Comparison of ENCODE assay signal across 1 cellular context in genomic region chr1:3717715-3718601, GRCh38.
TF ChIP-seq lines count a peak whose summit lies in the region.

No MANE protein-coding gene starts in this region.

TF ChIP-seq in HepG2, 621 proteins besides CTCF, POLR2A, EP300 and RAD21 (continued from another document and continues in another):
- TF ChIP-seq, protein P1, sequence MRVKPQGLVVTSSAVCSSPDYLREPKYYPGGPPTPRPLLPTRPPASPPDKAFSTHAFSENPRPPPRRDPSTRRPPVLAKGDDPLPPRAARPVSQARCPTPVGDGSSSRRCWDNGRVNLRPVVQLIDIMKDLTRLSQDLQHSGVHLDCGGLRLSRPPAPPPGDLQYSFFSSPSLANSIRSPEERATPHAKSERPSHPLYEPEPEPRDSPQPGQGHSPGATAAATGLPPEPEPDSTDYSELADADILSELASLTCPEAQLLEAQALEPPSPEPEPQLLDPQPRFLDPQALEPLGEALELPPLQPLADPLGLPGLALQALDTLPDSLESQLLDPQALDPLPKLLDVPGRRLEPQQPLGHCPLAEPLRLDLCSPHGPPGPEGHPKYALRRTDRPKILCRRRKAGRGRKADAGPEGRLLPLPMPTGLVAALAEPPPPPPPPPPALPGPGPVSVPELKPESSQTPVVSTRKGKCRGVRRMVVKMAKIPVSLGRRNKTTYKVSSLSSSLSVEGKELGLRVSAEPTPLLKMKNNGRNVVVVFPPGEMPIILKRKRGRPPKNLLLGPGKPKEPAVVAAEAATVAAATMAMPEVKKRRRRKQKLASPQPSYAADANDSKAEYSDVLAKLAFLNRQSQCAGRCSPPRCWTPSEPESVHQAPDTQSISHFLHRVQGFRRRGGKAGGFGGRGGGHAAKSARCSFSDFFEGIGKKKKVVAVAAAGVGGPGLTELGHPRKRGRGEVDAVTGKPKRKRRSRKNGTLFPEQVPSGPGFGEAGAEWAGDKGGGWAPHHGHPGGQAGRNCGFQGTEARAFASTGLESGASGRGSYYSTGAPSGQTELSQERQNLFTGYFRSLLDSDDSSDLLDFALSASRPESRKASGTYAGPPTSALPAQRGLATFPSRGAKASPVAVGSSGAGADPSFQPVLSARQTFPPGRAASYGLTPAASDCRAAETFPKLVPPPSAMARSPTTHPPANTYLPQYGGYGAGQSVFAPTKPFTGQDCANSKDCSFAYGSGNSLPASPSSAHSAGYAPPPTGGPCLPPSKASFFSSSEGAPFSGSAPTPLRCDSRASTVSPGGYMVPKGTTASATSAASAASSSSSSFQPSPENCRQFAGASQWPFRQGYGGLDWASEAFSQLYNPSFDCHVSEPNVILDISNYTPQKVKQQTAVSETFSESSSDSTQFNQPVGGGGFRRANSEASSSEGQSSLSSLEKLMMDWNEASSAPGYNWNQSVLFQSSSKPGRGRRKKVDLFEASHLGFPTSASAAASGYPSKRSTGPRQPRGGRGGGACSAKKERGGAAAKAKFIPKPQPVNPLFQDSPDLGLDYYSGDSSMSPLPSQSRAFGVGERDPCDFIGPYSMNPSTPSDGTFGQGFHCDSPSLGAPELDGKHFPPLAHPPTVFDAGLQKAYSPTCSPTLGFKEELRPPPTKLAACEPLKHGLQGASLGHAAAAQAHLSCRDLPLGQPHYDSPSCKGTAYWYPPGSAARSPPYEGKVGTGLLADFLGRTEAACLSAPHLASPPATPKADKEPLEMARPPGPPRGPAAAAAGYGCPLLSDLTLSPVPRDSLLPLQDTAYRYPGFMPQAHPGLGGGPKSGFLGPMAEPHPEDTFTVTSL (CRISPR knock-in tag; IDR thresholded peaks at IDR 0.05; ENCODE audit: borderline replicate concordance) = peak; percentile 22; the same call in 1 of the 2 replicates
- TF ChIP-seq, protein P2, sequence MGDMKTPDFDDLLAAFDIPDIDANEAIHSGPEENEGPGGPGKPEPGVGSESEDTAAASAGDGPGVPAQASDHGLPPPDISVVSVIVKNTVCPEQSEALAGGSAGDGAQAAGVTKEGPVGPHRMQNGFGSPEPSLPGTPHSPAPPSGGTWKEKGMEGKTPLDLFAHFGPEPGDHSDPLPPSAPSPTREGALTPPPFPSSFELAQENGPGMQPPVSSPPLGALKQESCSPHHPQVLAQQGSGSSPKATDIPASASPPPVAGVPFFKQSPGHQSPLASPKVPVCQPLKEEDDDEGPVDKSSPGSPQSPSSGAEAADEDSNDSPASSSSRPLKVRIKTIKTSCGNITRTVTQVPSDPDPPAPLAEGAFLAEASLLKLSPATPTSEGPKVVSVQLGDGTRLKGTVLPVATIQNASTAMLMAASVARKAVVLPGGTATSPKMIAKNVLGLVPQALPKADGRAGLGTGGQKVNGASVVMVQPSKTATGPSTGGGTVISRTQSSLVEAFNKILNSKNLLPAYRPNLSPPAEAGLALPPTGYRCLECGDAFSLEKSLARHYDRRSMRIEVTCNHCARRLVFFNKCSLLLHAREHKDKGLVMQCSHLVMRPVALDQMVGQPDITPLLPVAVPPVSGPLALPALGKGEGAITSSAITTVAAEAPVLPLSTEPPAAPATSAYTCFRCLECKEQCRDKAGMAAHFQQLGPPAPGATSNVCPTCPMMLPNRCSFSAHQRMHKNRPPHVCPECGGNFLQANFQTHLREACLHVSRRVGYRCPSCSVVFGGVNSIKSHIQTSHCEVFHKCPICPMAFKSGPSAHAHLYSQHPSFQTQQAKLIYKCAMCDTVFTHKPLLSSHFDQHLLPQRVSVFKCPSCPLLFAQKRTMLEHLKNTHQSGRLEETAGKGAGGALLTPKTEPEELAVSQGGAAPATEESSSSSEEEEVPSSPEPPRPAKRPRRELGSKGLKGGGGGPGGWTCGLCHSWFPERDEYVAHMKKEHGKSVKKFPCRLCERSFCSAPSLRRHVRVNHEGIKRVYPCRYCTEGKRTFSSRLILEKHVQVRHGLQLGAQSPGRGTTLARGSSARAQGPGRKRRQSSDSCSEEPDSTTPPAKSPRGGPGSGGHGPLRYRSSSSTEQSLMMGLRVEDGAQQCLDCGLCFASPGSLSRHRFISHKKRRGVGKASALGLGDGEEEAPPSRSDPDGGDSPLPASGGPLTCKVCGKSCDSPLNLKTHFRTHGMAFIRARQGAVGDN (CRISPR knock-in tag; IDR thresholded peaks at IDR 0.05) = peak; percentile 53; the same call in 1 of the 2 replicates
- TF ChIP-seq STAT5B (CRISPR knock-in tag; IDR thresholded peaks at IDR 0.05) = no peak
- 0 out of 2 replicates have a peak, but pooled peaks have one; percentile 25 for TF ChIP-seq EHMT2 (IDR thresholded peaks at IDR 0.05; ENCODE audit: borderline replicate concordance, low read depth, low read length)
- 0 out of 2 replicates have a peak, but pooled peaks have one; percentile 46 for TF ChIP-seq THRA (CRISPR knock-in tag; IDR thresholded peaks at IDR 0.05; ENCODE audit: borderline replicate concordance)
- TF ChIP-seq ZNF703 (CRISPR knock-in tag; IDR thresholded peaks at IDR 0.05; ENCODE audit: borderline replicate concordance) = no peak
- TF ChIP-seq ADNP (CRISPR knock-in tag; IDR thresholded peaks at IDR 0.05) = no peak
- TF ChIP-seq ARNT (IDR thresholded peaks at IDR 0.05) = no peak
- TF ChIP-seq ZBTB2 (CRISPR knock-in tag; IDR thresholded peaks at IDR 0.05; ENCODE audit: low read depth) = no peak
- TF ChIP-seq ZNF468 (CRISPR knock-in tag; IDR thresholded peaks at IDR 0.05) = no peak
- TF ChIP-seq ZNF549 (CRISPR knock-in tag; IDR thresholded peaks at IDR 0.05) = no peak
- TF ChIP-seq, protein P3, sequence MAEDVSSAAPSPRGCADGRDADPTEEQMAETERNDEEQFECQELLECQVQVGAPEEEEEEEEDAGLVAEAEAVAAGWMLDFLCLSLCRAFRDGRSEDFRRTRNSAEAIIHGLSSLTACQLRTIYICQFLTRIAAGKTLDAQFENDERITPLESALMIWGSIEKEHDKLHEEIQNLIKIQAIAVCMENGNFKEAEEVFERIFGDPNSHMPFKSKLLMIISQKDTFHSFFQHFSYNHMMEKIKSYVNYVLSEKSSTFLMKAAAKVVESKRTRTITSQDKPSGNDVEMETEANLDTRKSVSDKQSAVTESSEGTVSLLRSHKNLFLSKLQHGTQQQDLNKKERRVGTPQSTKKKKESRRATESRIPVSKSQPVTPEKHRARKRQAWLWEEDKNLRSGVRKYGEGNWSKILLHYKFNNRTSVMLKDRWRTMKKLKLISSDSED (CRISPR knock-in tag; IDR thresholded peaks at IDR 0.05) = 0 out of 2 replicates have a peak, but pooled peaks have one; percentile 59
- TF ChIP-seq ZNF501 (CRISPR knock-in tag; IDR thresholded peaks at IDR 0.05) = 0 out of 2 replicates have a peak, but pooled peaks have one; percentile 28
- TF ChIP-seq ATAD3A (CRISPR knock-in tag; IDR thresholded peaks at IDR 0.05) = no peak
- 0 out of 2 replicates have a peak, but pooled peaks have one; percentile 28 for TF ChIP-seq NCOA2 (CRISPR knock-in tag; IDR thresholded peaks at IDR 0.05)
- TF ChIP-seq NFYB (CRISPR knock-in tag; IDR thresholded peaks at IDR 0.05) = no peak
- no peak for TF ChIP-seq ZNF670 (CRISPR knock-in tag; IDR thresholded peaks at IDR 0.05; ENCODE audit: borderline replicate concordance)
- no peak for TF ChIP-seq RNF2 (conservative IDR thresholded peaks at IDR 0.05; ENCODE audit: low read depth)
- no peak for TF ChIP-seq GFI1 (CRISPR knock-in tag; IDR thresholded peaks at IDR 0.05; ENCODE audit: borderline replicate concordance)
- TF ChIP-seq, protein P4, sequence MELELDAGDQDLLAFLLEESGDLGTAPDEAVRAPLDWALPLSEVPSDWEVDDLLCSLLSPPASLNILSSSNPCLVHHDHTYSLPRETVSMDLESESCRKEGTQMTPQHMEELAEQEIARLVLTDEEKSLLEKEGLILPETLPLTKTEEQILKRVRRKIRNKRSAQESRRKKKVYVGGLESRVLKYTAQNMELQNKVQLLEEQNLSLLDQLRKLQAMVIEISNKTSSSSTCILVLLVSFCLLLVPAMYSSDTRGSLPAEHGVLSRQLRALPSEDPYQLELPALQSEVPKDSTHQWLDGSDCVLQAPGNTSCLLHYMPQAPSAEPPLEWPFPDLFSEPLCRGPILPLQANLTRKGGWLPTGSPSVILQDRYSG (CRISPR knock-in tag; IDR thresholded peaks at IDR 0.05) = no peak
- TF ChIP-seq SPEN (CRISPR knock-in tag; IDR thresholded peaks at IDR 0.05; ENCODE audit: low read depth) = no peak
- TF ChIP-seq ZNF431 (CRISPR knock-in tag; IDR thresholded peaks at IDR 0.05; ENCODE audit: borderline replicate concordance, low read depth) = 0 out of 2 replicates have a peak, but pooled peaks have one; percentile 19
- no peak for TF ChIP-seq KAT2B (IDR thresholded peaks at IDR 0.05; ENCODE audit: borderline replicate concordance, low read depth, low read length)
- no peak for TF ChIP-seq NFKBIZ (CRISPR knock-in tag; IDR thresholded peaks at IDR 0.05)
- peak; percentile 81; the same call in 1 of the 2 replicates for TF ChIP-seq MTERF4 (CRISPR knock-in tag; IDR thresholded peaks at IDR 0.05)
- TF ChIP-seq, protein P5, sequence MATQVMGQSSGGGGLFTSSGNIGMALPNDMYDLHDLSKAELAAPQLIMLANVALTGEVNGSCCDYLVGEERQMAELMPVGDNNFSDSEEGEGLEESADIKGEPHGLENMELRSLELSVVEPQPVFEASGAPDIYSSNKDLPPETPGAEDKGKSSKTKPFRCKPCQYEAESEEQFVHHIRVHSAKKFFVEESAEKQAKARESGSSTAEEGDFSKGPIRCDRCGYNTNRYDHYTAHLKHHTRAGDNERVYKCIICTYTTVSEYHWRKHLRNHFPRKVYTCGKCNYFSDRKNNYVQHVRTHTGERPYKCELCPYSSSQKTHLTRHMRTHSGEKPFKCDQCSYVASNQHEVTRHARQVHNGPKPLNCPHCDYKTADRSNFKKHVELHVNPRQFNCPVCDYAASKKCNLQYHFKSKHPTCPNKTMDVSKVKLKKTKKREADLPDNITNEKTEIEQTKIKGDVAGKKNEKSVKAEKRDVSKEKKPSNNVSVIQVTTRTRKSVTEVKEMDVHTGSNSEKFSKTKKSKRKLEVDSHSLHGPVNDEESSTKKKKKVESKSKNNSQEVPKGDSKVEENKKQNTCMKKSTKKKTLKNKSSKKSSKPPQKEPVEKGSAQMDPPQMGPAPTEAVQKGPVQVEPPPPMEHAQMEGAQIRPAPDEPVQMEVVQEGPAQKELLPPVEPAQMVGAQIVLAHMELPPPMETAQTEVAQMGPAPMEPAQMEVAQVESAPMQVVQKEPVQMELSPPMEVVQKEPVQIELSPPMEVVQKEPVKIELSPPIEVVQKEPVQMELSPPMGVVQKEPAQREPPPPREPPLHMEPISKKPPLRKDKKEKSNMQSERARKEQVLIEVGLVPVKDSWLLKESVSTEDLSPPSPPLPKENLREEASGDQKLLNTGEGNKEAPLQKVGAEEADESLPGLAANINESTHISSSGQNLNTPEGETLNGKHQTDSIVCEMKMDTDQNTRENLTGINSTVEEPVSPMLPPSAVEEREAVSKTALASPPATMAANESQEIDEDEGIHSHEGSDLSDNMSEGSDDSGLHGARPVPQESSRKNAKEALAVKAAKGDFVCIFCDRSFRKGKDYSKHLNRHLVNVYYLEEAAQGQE (IDR thresholded peaks at IDR 0.05; ENCODE audit: borderline replicate concordance in 1 of 2, low read depth in 1 of 2, low read length in 2 of 2) = peak; percentile 95
- peak; percentile 13 for TF ChIP-seq SKI (IDR thresholded peaks at IDR 0.05; ENCODE audit: partially characterized antibody)
- no peak for TF ChIP-seq U2AF2 (IDR thresholded peaks at IDR 0.05; ENCODE audit: low read depth, low read length)
- no peak for TF ChIP-seq ZNF567 (CRISPR knock-in tag; IDR thresholded peaks at IDR 0.05; ENCODE audit: borderline replicate concordance)
- TF ChIP-seq, protein P6, sequence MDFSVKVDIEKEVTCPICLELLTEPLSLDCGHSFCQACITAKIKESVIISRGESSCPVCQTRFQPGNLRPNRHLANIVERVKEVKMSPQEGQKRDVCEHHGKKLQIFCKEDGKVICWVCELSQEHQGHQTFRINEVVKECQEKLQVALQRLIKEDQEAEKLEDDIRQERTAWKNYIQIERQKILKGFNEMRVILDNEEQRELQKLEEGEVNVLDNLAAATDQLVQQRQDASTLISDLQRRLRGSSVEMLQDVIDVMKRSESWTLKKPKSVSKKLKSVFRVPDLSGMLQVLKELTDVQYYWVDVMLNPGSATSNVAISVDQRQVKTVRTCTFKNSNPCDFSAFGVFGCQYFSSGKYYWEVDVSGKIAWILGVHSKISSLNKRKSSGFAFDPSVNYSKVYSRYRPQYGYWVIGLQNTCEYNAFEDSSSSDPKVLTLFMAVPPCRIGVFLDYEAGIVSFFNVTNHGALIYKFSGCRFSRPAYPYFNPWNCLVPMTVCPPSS (IDR thresholded peaks at IDR 0.05) = no peak
- no peak for TF ChIP-seq ARNT2 (CRISPR knock-in tag; IDR thresholded peaks at IDR 0.05; ENCODE audit: low read depth)
- no peak for TF ChIP-seq RBM22 (optimal IDR thresholded peaks at IDR 0.05; ENCODE audit: low read length)
